Comparison of ENCODE assay signal across 23 cellular contexts in the genomic region with DNA sequence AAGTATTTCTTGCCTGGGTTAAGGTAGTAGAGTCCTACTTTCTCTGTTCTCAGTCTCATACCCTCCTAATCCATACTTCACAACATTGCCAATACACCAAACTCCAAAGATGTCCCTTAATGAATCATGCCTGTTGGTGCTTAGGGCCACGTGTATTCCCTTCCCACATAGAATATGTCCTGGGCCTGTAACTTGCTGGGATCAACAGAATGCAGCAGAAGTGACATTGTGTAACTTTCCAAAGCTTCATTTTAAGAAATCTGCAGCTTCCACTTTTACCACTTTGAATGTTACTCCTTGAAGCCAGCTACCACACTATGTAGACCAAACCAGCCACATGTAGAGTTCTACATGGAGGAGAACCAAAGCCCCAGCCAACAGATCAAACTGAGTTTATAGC. TPM values are rescaled to one million over a fixed set of nuclear protein-coding genes. Genes with fewer than 3 reads are reported as not detected.
DNase-seq lines count a peak whose midpoint lies in the region; ATAC-seq and TF ChIP-seq lines count a peak whose summit lies in the region.
"Had no signal": no experiment of that assay in that cellular context is flagged by ENCODE, and none has a peak within 500 bp of the region (broad histone marks: within the 10 kb centered on the region; RNA-seq: fewer than 3 reads in every experiment).

No MANE protein-coding gene starts in this region.

- H3K9me3 Mint-ChIP-seq in CD14-positive monocyte = peaks cover 0 to 18% (median 5%) of the 10 kb centered on the region in 7 donors

- no peak overlapping the region for H3K4me3 Mint-ChIP-seq in CD14-positive monocyte
- H3K4me3 Mint-ChIP-seq: CD4-positive, CD25-positive, alpha-beta regulatory T cell had no signal

- H3K4me3 ChIP-seq in RWPE2 (ENCODE audit: severe bottlenecking) (no peak overlapping the region), lower lobe of right lung (no peak overlapping the region), spleen (peak overlapping the region in 1 of 8 donors; percentile 57)
- H3K4me3 ChIP-seq: GM23248, MG63 had no signal

- H3K27ac ChIP-seq in RWPE2 (ENCODE audit: poor library complexity, severe bottlenecking) (peak overlapping the region; percentile 50), lower lobe of right lung (no peak overlapping the region), spleen (peak overlapping the region in 5 of 8 donors; percentile 50 to 85 (median 77)), RWPE1 (no peak overlapping the region)
- H3K27ac ChIP-seq: GM23248 had no signal

- H3K36me3 ChIP-seq in RWPE2 (ENCODE audit: low read depth) = no peaks in the 10 kb centered on the region
- no peaks in the 10 kb centered on the region for H3K36me3 ChIP-seq in lower lobe of right lung
- H3K36me3 ChIP-seq in spleen = no peaks in the 10 kb centered on the region
- H3K36me3 ChIP-seq: BE2C, MG63 had no signal

- POLR2A ChIA-PET in RWPE1 (lab: Yijun Ruan, JAX; ENCODE audit: low non-redundant PET) = no interaction called here

- TF ChIP-seq CTCF in CD14-positive monocyte (IDR thresholded peaks at IDR 0.05) (no peak), RWPE2 (IDR thresholded peaks at IDR 0.05; ENCODE audit: poor library complexity, severe bottlenecking) (no peak), lower lobe of right lung (IDR thresholded peaks at IDR 0.05) (no peak), spleen (IDR thresholded peaks at IDR 0.05 in 8 of 11, conservative IDR thresholded peaks at IDR 0.05 in 3 of 11) (no peak), RWPE1 (conservative IDR thresholded peaks at IDR 0.05; ENCODE audit: low read depth) (no peak)

- intact Hi-C loops in CD14-positive monocyte (cut with micrococcal nuclease) (no loop called here), lower lobe of right lung (cut with DNase I) (no loop called here), spleen (cut with DNase I; ENCODE audit: low total_unique reads) (no loop called here)

- TF ChIP-seq POLR2A in spleen (IDR thresholded peaks at IDR 0.05) = no peak

- ATAC-seq in RWPE2 (ENCODE audit: low read depth) = no peak
- ATAC-seq in lower lobe of right lung = peak; percentile 29 to 37
- ATAC-seq in GM21786 (IDR thresholded peaks at IDR 0.05; ENCODE audit: unreplicated experiment) = no peak

- H3K9me3 ChIP-seq in RWPE2 (ENCODE audit: severe bottlenecking) = no peaks in the 10 kb centered on the region
- H3K9me3 ChIP-seq in lower lobe of right lung = peaks cover 4% of the 10 kb centered on the region
- peaks cover 0 to 14% (median 3%) of the 10 kb centered on the region in 8 donors for H3K9me3 ChIP-seq in spleen
- H3K9me3 ChIP-seq: BE2C had no signal

- WGBS in spleen, 5 donors = 54 to 77% (median 61%) methylated on average over 1 of the region's 1 CpG

- DNase-seq in CD14-positive monocyte (ENCODE audit: low spot score) (no peak), RWPE2 (ENCODE audit: low spot score) (no peak), lower lobe of right lung (no peak), spleen (no peak), RWPE1 (ENCODE audit: low spot score) (no peak)
- DNase-seq in effector CD8-positive, alpha-beta T cell (lab: John Stamatoyannopoulos, UW) = no peak
- DNase-seq: 8988T; BE2C; CD4-positive, CD25-positive, alpha-beta regulatory T cell; H7; KBM-7; MG63; NCI-H1105 treated with DMSO at 0.1 percent for 48 hours; NCI-H146; NCI-H2029; NCI-H446 treated with DMSO at 0.1 percent for 48 hours; NCI-H526; NCI-H82; NK-92 treated with Interleukin-12 subunit alpha and Interleukin-12 subunit beta, amount 100 ng/mL, for 24 hours; SHP77 had no signal

- CTCF ChIA-PET in RWPE1 (lab: Yijun Ruan, JAX) = interaction anchor here (1.3 kb wide), 1 partner anchor 36 kb away, joined by 5 read pairs; no protein-coding TSS in a partner anchor

- H3K27ac Mint-ChIP-seq in CD14-positive monocyte = peak overlapping the region; percentile 81 to 91 (median 85)
- H3K27ac Mint-ChIP-seq: CD4-positive, CD25-positive, alpha-beta regulatory T cell had no signal

- H3K27me3 ChIP-seq in RWPE2 (ENCODE audit: insufficient read depth, poor library complexity, severe bottlenecking) (no peaks in the 10 kb centered on the region), lower lobe of right lung (ENCODE audit: low read depth) (no peaks in the 10 kb centered on the region), spleen (replicated peaks in 1 of 7) (no peaks in the 10 kb centered on the region)
- H3K27me3 ChIP-seq: BE2C, MG63 had no signal

- H3K4me1 ChIP-seq in RWPE2 (ENCODE audit: insufficient read depth, poor library complexity, severe bottlenecking) (peaks cover 15% of the 10 kb centered on the region), lower lobe of right lung (no peaks in the 10 kb centered on the region), spleen (peaks cover 0 to 4% (median 1%) of the 10 kb centered on the region in 6 donors)
- H3K4me1 ChIP-seq: BE2C had no signal

- no peaks in the 10 kb centered on the region for H3K27me3 Mint-ChIP-seq in CD14-positive monocyte (ENCODE audit: low read depth in 3 of 3)

- peaks cover 24% of the 10 kb centered on the region for H3K4me1 Mint-ChIP-seq in CD14-positive monocyte

- no peaks in the 10 kb centered on the region for H3K36me3 Mint-ChIP-seq in CD14-positive monocyte

RNA-seq across cellular contexts. Expression of gene ARHGAP15, which starts 58.5 kb away (rescaled TPM):
- polyA plus RNA-seq in CD14-positive monocyte (10 to 100 TPM; 50.7 to 50.9 TPM), spleen (10 to 100 TPM; 55.8 to 76.6 (median 60.9) TPM)
- total RNA-seq in lower lobe of right lung (18.5 TPM), spleen (100 to 1,000 TPM in 6 of 7 donors, 10 to 100 TPM in 1; 99.0 to 219 (median 142) TPM)
- total RNA-seq: GM23248, H7, PC-3 had no signal
- polyA plus RNA-seq: GM23248 had no signal

Comparison
In these comparisons a context has a peak if more than half of its experiments do, and no peak if none do; other contexts are left out.
1. ATAC-seq: peak in lower lobe of right lung (2 of 2); none in RWPE2 (single experiment) and GM21786 (single experiment).
2. H3K27ac ChIP-seq: peak in RWPE2 (single experiment) and spleen (5 of 8); none in lower lobe of right lung (single experiment) and RWPE1 (single experiment).